ENCODE assay signal across 7 cellular contexts in the genomic region with DNA sequence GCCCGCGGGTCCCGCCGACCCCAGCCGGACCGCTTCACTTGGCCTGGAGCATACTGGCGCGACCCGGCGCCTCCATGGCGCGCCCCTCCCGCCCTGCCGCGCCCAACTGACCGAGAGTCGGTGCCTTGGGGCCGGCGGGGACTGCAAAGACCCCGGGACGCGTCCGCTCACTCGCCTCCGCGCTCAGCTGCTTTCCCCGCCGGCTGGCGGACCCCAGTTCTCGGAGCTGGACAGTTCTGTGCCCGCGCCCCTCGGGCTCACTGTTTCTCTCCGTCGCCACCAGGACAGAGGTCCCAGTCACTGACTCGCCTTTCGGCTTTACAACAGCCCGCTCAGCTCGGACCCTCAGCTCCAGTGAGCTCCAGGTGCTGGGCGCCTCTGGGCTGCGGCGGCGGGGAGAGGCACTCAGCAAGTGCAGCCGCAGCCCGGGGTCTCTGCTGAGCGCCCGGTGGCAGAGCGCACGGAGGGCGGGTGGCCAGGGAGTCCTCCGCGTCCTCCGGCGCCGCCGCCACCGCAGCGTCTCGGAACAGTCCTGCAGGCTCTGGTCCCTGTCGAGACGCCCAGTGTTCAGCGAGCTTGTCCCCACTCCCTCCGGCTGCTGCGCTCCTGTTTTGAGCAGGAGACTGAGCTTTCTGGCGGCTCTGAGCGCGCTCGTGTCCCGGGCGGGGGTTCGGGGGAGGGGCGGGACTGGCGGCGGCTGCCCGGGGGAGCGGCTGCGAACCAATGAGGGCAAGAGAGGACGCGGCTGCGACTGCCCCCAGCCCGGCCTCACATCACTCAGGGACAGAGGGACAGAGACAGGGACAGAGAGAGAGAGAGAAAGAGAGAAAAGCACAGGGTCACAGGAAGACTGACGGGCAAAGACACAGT. TPM values are rescaled to one million over a fixed set of nuclear protein-coding genes. Genes with fewer than 3 reads are reported as not detected.
DNase-seq lines count a peak whose midpoint lies in the region; TF ChIP-seq lines count a peak whose summit lies in the region.

A gene (minus strand): TSS at position 637 of the 870 bp plus-strand sequence. CDS start 638 bp downstream, outside the sequence.

- H3K36me3 ChIP-seq in kidney epithelial cell (ENCODE audit: control insufficient read depth, insufficient read depth, low read length) (no peaks in the 10 kb centered on the region), stomach (peaks cover 0 to 12% (median 10%) of the 10 kb centered on the region in 4 donors)

- 0 to 3% (median 1%) methylated on average over 14 to 82 of the region's 82 CpGs for WGBS in stomach, 5 donors

- intact Hi-C loops in stomach (cut with DNase I; ENCODE audit: low total_unique reads): no loop called here

- TF ChIP-seq CTCF in astrocyte of the spinal cord (IDR thresholded peaks at IDR 0.05; ENCODE audit: low read depth, low read length): no peak
- TF ChIP-seq CTCF in kidney epithelial cell (IDR thresholded peaks at IDR 0.05; ENCODE audit: insufficient read depth, low read length, poor library complexity, severe bottlenecking): no peak
- no peak for TF ChIP-seq CTCF in stomach (IDR thresholded peaks at IDR 0.05)

- H3K4me1 ChIP-seq in stomach: peaks cover 21 to 52% (median 36%) of the 10 kb centered on the region in 4 donors

- DNase-seq in HuH-7 (ENCODE audit: low spot score): peak; percentile 61
- no peak for DNase-seq in astrocyte of the spinal cord (ENCODE audit: low read depth, low spot score)
- DNase-seq in kidney epithelial cell (ENCODE audit: low read depth): no peak
- no peak for DNase-seq in stomach
- no peak for DNase-seq in T-helper 2 cell
- DNase-seq in activated naive CD4-positive, alpha-beta T cell (lab: John Stamatoyannopoulos, UW): no peak
- DNase-seq in epidermal melanocyte (ENCODE audit: insufficient read length, low spot score): no peak

- no peak for TF ChIP-seq POLR2A in stomach (IDR thresholded peaks at IDR 0.05)

- no peak for TF ChIP-seq EP300 in stomach (IDR thresholded peaks at IDR 0.05)

- H3K9me3 ChIP-seq in stomach: no peaks in the 10 kb centered on the region

- H3K27me3 ChIP-seq in kidney epithelial cell (ENCODE audit: control insufficient read depth, insufficient read depth, low read length): peaks cover 40% of the 10 kb centered on the region
- peaks cover 0 to 58% (median 42%) of the 10 kb centered on the region in 3 donors for H3K27me3 ChIP-seq in stomach

- peak within 1 kb of the TSS; percentile 5 for H3K4me3 ChIP-seq in astrocyte of the spinal cord (ENCODE audit: low read depth, low read length)
- peak within 1 kb of the TSS; percentile 35 for H3K4me3 ChIP-seq in kidney epithelial cell (ENCODE audit: low read depth, low read length)
- peak within 1 kb of the TSS; percentile 39 to 56 (median 48) for H3K4me3 ChIP-seq in stomach

- in situ Hi-C loops in astrocyte of the spinal cord (cut with HindIII; ENCODE audit: low sequenced_read_pairs): no loop called here

- peak within 1 kb of the TSS in 1 of 5 donors; percentile 11 for H3K27ac ChIP-seq in stomach

RNA-seq across cellular contexts. Expression of the gene that starts here (rescaled TPM):
- total RNA-seq in kidney epithelial cell (0.08 TPM in 1 of 2 replicates, not detected in the other), stomach (10 to 100 TPM in 1 of 5 donors, under 1 TPM in 1, not detected in 3; 0.55 to 22.0 TPM)
- polyA plus RNA-seq in stomach: under 1 TPM; 0.30 to 0.76 (median 0.75) TPM
